11 cellular contexts compared by ENCODE assay signal in genomic region chr4:121702136-121702535, GRCh38.
"Had no signal": no experiment of that assay in that cellular context is flagged by ENCODE, and none has a peak within 500 bp of the region (broad histone marks: within the 10 kb centered on the region; RNA-seq: fewer than 3 reads in every experiment).

No MANE protein-coding gene starts in this region.

- ATAC-seq: GM23338, HCT116 had no signal

- H3K9me3 Mint-ChIP-seq: HFFc6 had no signal

- H3K36me3 ChIP-seq: HAP-1 had no signal

- H3K9me3 ChIP-seq: HAP-1 had no signal

- H3K27ac Mint-ChIP-seq: GM23338, H9, HFFc6 had no signal

- H3K4me2 ChIP-seq: GM23338 had no signal

- H2AFZ ChIP-seq: GM23248, GM23338 had no signal

- DNase-seq: GM23248, GOT3, H7, H9, HCEC 1CT, HFFc6 had no signal

- H3K4me3 ChIP-seq: GM23248, GM23338, HAP-1 had no signal

- H3K9ac ChIP-seq: GM23248 had no signal

- H3K4me3 Mint-ChIP-seq: GM23338, H9, HFFc6 had no signal

- H3K27ac ChIP-seq: GM23248 had no signal

- FAIRE-seq: H1, H54 had no signal
